ENCODE assay signal across 8 cellular contexts in genomic region chr19:16062789-16063188, GRCh38. TPM values are rescaled to one million over a fixed set of nuclear protein-coding genes. Genes with fewer than 3 reads are reported as not detected.
DNase-seq lines count a peak whose midpoint lies in the region; ATAC-seq and TF ChIP-seq lines count a peak whose summit lies in the region.

No MANE protein-coding gene starts in this region.

- H3K27me3 ChIP-seq in GM06990 (replicated peaks; ENCODE audit: control insufficient read depth, insufficient read depth, low read length), result no peaks in the 10 kb centered on the region
- H3K27me3 ChIP-seq in effector memory CD4-positive, alpha-beta T cell (replicated peaks; ENCODE audit: control insufficient read depth, insufficient read depth, low read length, poor library complexity, severe bottlenecking), result no peaks in the 10 kb centered on the region

- H3K36me3 ChIP-seq in GM06990 (ENCODE audit: control insufficient read depth, insufficient read depth, low read length), result no peaks in the 10 kb centered on the region
- H3K36me3 ChIP-seq in effector memory CD4-positive, alpha-beta T cell (ENCODE audit: control insufficient read depth, insufficient read depth, low read length), result no peaks in the 10 kb centered on the region

- H3K4me1 ChIP-seq in effector memory CD4-positive, alpha-beta T cell (ENCODE audit: control insufficient read depth, insufficient read depth, low read length, poor library complexity, severe bottlenecking), result no peaks in the 10 kb centered on the region

- TF ChIP-seq CTCF in GM06990 (IDR thresholded peaks at IDR 0.05; ENCODE audit: insufficient read depth, low read length, poor library complexity, severe bottlenecking), result peak; percentile 91
- peak; percentile 80 for TF ChIP-seq CTCF in neural crest cell (conservative IDR thresholded peaks at IDR 0.05)

- no peaks in the 10 kb centered on the region for H3K36me3 Mint-ChIP-seq in neural crest cell (ENCODE audit: low read depth)

- no peaks in the 10 kb centered on the region for H3K9me3 ChIP-seq in effector memory CD4-positive, alpha-beta T cell (ENCODE audit: control insufficient read depth, low read length)

- peaks cover 3% of the 10 kb centered on the region for H3K27me3 Mint-ChIP-seq in neural crest cell (ENCODE audit: low read depth)

- no peak overlapping the region for H3K4me3 Mint-ChIP-seq in neural crest cell

- no peak overlapping the region for H3K4me3 ChIP-seq in GM06990 (replicated peaks; ENCODE audit: low read depth, low read length)
- no peak overlapping the region for H3K4me3 ChIP-seq in effector memory CD4-positive, alpha-beta T cell (ENCODE audit: insufficient read depth, low read depth, low read length, poor library complexity, severe bottlenecking)

- ATAC-seq in HG03175 (IDR thresholded peaks at IDR 0.05; ENCODE audit: unreplicated experiment) (no peak), GM18498 (IDR thresholded peaks at IDR 0.05; ENCODE audit: unreplicated experiment) (no peak)

- H3K27ac ChIP-seq in effector memory CD4-positive, alpha-beta T cell (ENCODE audit: insufficient read depth, low read length, poor library complexity, severe bottlenecking), result no peak overlapping the region

- peaks cover 9% of the 10 kb centered on the region for H3K9me3 Mint-ChIP-seq in neural crest cell

- DNase-seq in GM06990 (ENCODE audit: extremely low read depth, insufficient read length), result no peak
- DNase-seq in NAMALWA (ENCODE audit: low spot score), result peak; percentile 75
- DNase-seq in activated CD4-positive, alpha-beta T cell treated with anti-CD3 and anti-CD28 coated beads, Interleukin-2, amount 50 U/mL, for 1 hour, result peak; percentile 72
- DNase-seq in effector memory CD4-positive, alpha-beta T cell, result peak in 2 of 3 donors; percentile 46 to 63
- DNase-seq in neural crest cell (ENCODE audit: low read depth, low spot score), result peak; percentile 66
- DNase-seq in NCI-H2107 treated with DMSO at 0.1 percent for 48 hours (lab: John Stamatoyannopoulos, UW; ENCODE audit: unreplicated experiment), result no peak

- H3K27ac Mint-ChIP-seq in neural crest cell (ENCODE audit: unreplicated experiment), result no peak overlapping the region

- peaks cover 16% of the 10 kb centered on the region for H3K4me1 Mint-ChIP-seq in neural crest cell

RNA-seq across cellular contexts. Expression of gene TPM4, which starts 13.5 kb away (rescaled TPM):
- total RNA-seq in neural crest cell, result 357 and 373 TPM in 2 replicates

RNA-seq across cellular contexts. Expression of gene RAB8A, which starts 48.9 kb away (rescaled TPM):
- 88.9 and 95.5 TPM in 2 replicates for total RNA-seq in neural crest cell

Comparison
In these comparisons a context has a peak if more than half of its experiments do, and no peak if none do; other contexts are left out.
1. DNase-seq: peak in NAMALWA (single experiment), activated CD4-positive, alpha-beta T cell treated with anti-CD3 and anti-CD28 coated beads, Interleukin-2, amount 50 U/mL, for 1 hour (single experiment), effector memory CD4-positive, alpha-beta T cell (2 of 3) and neural crest cell (single experiment); none in GM06990 (single experiment) and NCI-H2107 treated with DMSO at 0.1 percent for 48 hours (single experiment).